Comparison of ENCODE assay signal across 1 cellular context in the genomic region with DNA sequence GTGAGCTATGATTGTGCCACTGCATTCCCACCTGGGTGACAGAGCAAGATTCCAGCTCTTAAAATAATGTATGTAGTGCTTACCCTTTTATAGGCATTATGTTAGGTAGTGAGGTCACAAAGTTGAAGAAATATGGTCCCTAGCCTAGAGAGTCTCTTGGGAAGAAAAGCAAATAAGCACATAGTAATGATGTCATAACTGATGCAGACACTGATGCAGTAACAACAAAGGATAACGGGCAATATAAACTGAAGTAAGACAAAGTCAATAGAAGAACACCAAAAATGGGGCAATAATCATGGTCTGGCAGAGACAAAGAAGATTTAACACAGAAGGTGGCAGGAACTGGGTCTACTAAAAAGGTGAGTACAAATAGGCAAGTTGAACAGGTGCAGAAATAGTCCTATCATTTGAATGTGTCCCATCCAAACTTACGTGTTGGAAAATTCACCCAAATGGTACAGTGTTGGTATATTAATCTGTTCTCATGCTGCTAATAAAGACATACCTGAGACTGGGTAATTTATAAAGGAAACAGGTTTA.
A peak's percentile ranks its signal among the peaks of the same experiment; 100 is the strongest.
TF ChIP-seq lines count a peak whose summit lies in the region.

No MANE protein-coding gene starts in this region.

TF ChIP-seq in HepG2, 621 proteins besides CTCF, POLR2A, EP300 and RAD21 (continued from another document):
- TF ChIP-seq CREB1 (IDR thresholded peaks at IDR 0.05) (peak; percentile 47; the same call in 1 of the 2 replicates), CREB1 (CRISPR knock-in tag; IDR thresholded peaks at IDR 0.05) (no peak), ATF7 (IDR thresholded peaks at IDR 0.05) (peak; percentile 82), ATF7 (CRISPR knock-in tag; IDR thresholded peaks at IDR 0.05) (no peak)
